23 cellular contexts compared by ENCODE assay signal in genomic region chr2:71846669-71847291, GRCh38.
A peak's percentile ranks its signal among the peaks of the same experiment; 100 is the strongest.
DNase-seq lines count a peak whose midpoint lies in the region; ATAC-seq and TF ChIP-seq lines count a peak whose summit lies in the region.
"Had no signal": no experiment of that assay in that cellular context is flagged by ENCODE, and none has a peak within 500 bp of the region (broad histone marks: within the 10 kb centered on the region; RNA-seq: fewer than 3 reads in every experiment).

No MANE protein-coding gene starts in this region.

- TF ChIP-seq CTCF in natural killer cell (IDR thresholded peaks at IDR 0.05) = no peak
- TF ChIP-seq CTCF in fibroblast of pulmonary artery (IDR thresholded peaks at IDR 0.05; ENCODE audit: low read length, missing control alignments) = no peak
- no peak for TF ChIP-seq CTCF in smooth muscle cell (IDR thresholded peaks at IDR 0.05; ENCODE audit: borderline replicate concordance, insufficient read depth, poor library complexity, severe bottlenecking)

- no peaks in the 10 kb centered on the region for H3K4me1 ChIP-seq in smooth muscle cell (ENCODE audit: low read depth)

- H3K79me2 ChIP-seq in smooth muscle cell (ENCODE audit: low read depth) = no peaks in the 10 kb centered on the region

- H2AFZ ChIP-seq in smooth muscle cell (ENCODE audit: low read depth) = no peak overlapping the region

- no peak for ATAC-seq in natural killer cell treated with Interleukin-12 subunit alpha and Interleukin-12 subunit beta and Interleukin-15 and Interleukin-18, amount 100 ng/mL, for 72 hours
- ATAC-seq in natural killer cell (no peak), HG03342 (IDR thresholded peaks at IDR 0.05; ENCODE audit: unreplicated experiment) (no peak)
- ATAC-seq in effector memory CD8-positive, alpha-beta T cell (replicated peaks) = no peak
- ATAC-seq: A549, WTC11 had no signal

- peak; percentile 20 for DNase-seq in natural killer cell treated with Interleukin-12 subunit alpha and Interleukin-12 subunit beta and Interleukin-15 and Interleukin-18, amount 100 ng/mL, for 72 hours (ENCODE audit: low spot score)
- no peak for DNase-seq in natural killer cell
- peak; percentile 33 for DNase-seq in astrocyte of the hippocampus (ENCODE audit: low read depth, low spot score)
- peak; percentile 53 for DNase-seq in fibroblast of pulmonary artery (ENCODE audit: low read depth)
- no peak for DNase-seq in T1000 (lab: John Stamatoyannopoulos, UW)
- no peak for DNase-seq in smooth muscle cell (lab: John Stamatoyannopoulos, UW; ENCODE audit: unreplicated experiment)
- DNase-seq in effector memory CD8-positive, alpha-beta T cell = no peak
- DNase-seq: CD4-positive, CD25-positive, alpha-beta regulatory T cell; central memory CD4-positive, alpha-beta T cell; DMS79; effector CD8-positive, alpha-beta T cell; gastrocnemius medialis; left ventricle myocardium inferior; NCI-H2081; NCI-H510A; Right ventricle myocardium superior had no signal

- H3K4me2 ChIP-seq in smooth muscle cell = no peak overlapping the region
- H3K4me2 ChIP-seq: A549 had no signal

- no peaks in the 10 kb centered on the region for H3K27me3 ChIP-seq in smooth muscle cell (ENCODE audit: low read depth)
- H3K27me3 ChIP-seq: gastrocnemius medialis had no signal

- H3F3A ChIP-seq in smooth muscle cell (ENCODE audit: low read depth) = no peaks in the 10 kb centered on the region

- H3K36me3 ChIP-seq in smooth muscle cell (ENCODE audit: low read depth) = no peaks in the 10 kb centered on the region
- H3K36me3 ChIP-seq: gastrocnemius medialis, left ventricle myocardium inferior, thoracic aorta had no signal

- H3K27me3 Mint-ChIP-seq in natural killer cell treated with Interleukin-12 subunit alpha and Interleukin-12 subunit beta and Interleukin-15 and Interleukin-18, amount 100 ng/mL, for 72 hours = peaks cover 13 to 17% of the 10 kb centered on the region in 2 donors
- H3K27me3 Mint-ChIP-seq in natural killer cell (ENCODE audit: low read depth in 2 of 2) = peaks cover 0 to 6% of the 10 kb centered on the region in 2 donors
- H3K27me3 Mint-ChIP-seq in effector memory CD8-positive, alpha-beta T cell = peaks cover 11 to 14% of the 10 kb centered on the region in 2 donors

- H3K36me3 Mint-ChIP-seq in natural killer cell treated with Interleukin-12 subunit alpha and Interleukin-12 subunit beta and Interleukin-15 and Interleukin-18, amount 100 ng/mL, for 72 hours = no peaks in the 10 kb centered on the region
- H3K36me3 Mint-ChIP-seq in natural killer cell = no peaks in the 10 kb centered on the region
- no peaks in the 10 kb centered on the region for H3K36me3 Mint-ChIP-seq in effector memory CD8-positive, alpha-beta T cell (ENCODE audit: insufficient read depth)
- H3K36me3 Mint-ChIP-seq: activated naive CD8-positive, alpha-beta T cell; CD4-positive, CD25-positive, alpha-beta regulatory T cell; IgD-negative memory B cell; WTC11 had no signal

- H3K4me3 ChIP-seq in fibroblast of pulmonary artery (replicated peaks; ENCODE audit: low read depth, low read length) (no peak overlapping the region), smooth muscle cell (no peak overlapping the region)
- H3K4me3 ChIP-seq: A549, gastrocnemius medialis, left ventricle myocardium inferior, thoracic aorta had no signal

- intact Hi-C loops in natural killer cell (cut with micrococcal nuclease) = no loop called here

- no peaks in the 10 kb centered on the region for H3K9me3 Mint-ChIP-seq in natural killer cell treated with Interleukin-12 subunit alpha and Interleukin-12 subunit beta and Interleukin-15 and Interleukin-18, amount 100 ng/mL, for 72 hours
- H3K9me3 Mint-ChIP-seq in natural killer cell = peaks cover 0 to 3% of the 10 kb centered on the region in 2 donors
- no peaks in the 10 kb centered on the region for H3K9me3 Mint-ChIP-seq in effector memory CD8-positive, alpha-beta T cell
- H3K9me3 Mint-ChIP-seq: T-helper 1 cell treated with Interleukin-12 subunit alpha and Interleukin-12 subunit beta and Interleukin-4 antibody, amounts not matched to agents 30 μg/mL and 1 μg/mL, for 36 hours; WTC11 had no signal

- H3K9ac ChIP-seq in smooth muscle cell (ENCODE audit: low read depth) = no peak overlapping the region

- H3K4me1 Mint-ChIP-seq in natural killer cell treated with Interleukin-12 subunit alpha and Interleukin-12 subunit beta and Interleukin-15 and Interleukin-18, amount 100 ng/mL, for 72 hours (ENCODE audit: low read depth in 2 of 2) = no peaks in the 10 kb centered on the region
- no peaks in the 10 kb centered on the region for H3K4me1 Mint-ChIP-seq in natural killer cell
- H3K4me1 Mint-ChIP-seq in effector memory CD8-positive, alpha-beta T cell (ENCODE audit: low read depth in 2 of 2) = no peaks in the 10 kb centered on the region
- H3K4me1 Mint-ChIP-seq: CD4-positive, CD25-positive, alpha-beta regulatory T cell; IgD-negative memory B cell had no signal

- H4K20me1 ChIP-seq in smooth muscle cell (ENCODE audit: low read depth) = no peaks in the 10 kb centered on the region

- H3K4me3 Mint-ChIP-seq in natural killer cell treated with Interleukin-12 subunit alpha and Interleukin-12 subunit beta and Interleukin-15 and Interleukin-18, amount 100 ng/mL, for 72 hours = no peak overlapping the region
- H3K4me3 Mint-ChIP-seq in natural killer cell = no peak overlapping the region
- no peak overlapping the region for H3K4me3 Mint-ChIP-seq in effector memory CD8-positive, alpha-beta T cell
- H3K4me3 Mint-ChIP-seq: activated naive CD8-positive, alpha-beta T cell; CD4-positive, CD25-positive, alpha-beta regulatory T cell; T-helper 1 cell treated with Interleukin-12 subunit alpha and Interleukin-12 subunit beta and Interleukin-4 antibody, amounts not matched to agents 30 μg/mL and 1 μg/mL, for 36 hours; WTC11 had no signal

- no peaks in the 10 kb centered on the region for H3K9me3 ChIP-seq in smooth muscle cell (replicated peaks; ENCODE audit: low read depth)
- H3K9me3 ChIP-seq: A549, gastrocnemius medialis, left ventricle myocardium inferior, thoracic aorta had no signal

- whole genome bisulfite sequencing in smooth muscle cell (ENCODE audit: low lambda C conversion rate) = 78% methylated on average over 3 of the region's 3 CpGs

- H3K27ac ChIP-seq in smooth muscle cell (ENCODE audit: low read depth) = no peak overlapping the region
- H3K27ac ChIP-seq: A549, gastrocnemius medialis, left ventricle myocardium inferior, thoracic aorta had no signal

- no peak overlapping the region for H3K27ac Mint-ChIP-seq in natural killer cell treated with Interleukin-12 subunit alpha and Interleukin-12 subunit beta and Interleukin-15 and Interleukin-18, amount 100 ng/mL, for 72 hours
- H3K27ac Mint-ChIP-seq in natural killer cell = no peak overlapping the region
- H3K27ac Mint-ChIP-seq in effector memory CD8-positive, alpha-beta T cell = no peak overlapping the region
- H3K27ac Mint-ChIP-seq: activated naive CD8-positive, alpha-beta T cell; CD4-positive, CD25-positive, alpha-beta regulatory T cell; IgD-negative memory B cell; T-helper 1 cell treated with Interleukin-12 subunit alpha and Interleukin-12 subunit beta and Interleukin-4 antibody, amounts not matched to agents 30 μg/mL and 1 μg/mL, for 36 hours; WTC11 had no signal

Comparison
In these comparisons a context has a peak if more than half of its experiments do, and no peak if none do; other contexts are left out.
1. DNase-seq: peak in natural killer cell treated with Interleukin-12 subunit alpha and Interleukin-12 subunit beta and Interleukin-15 and Interleukin-18, amount 100 ng/mL, for 72 hours (single experiment), astrocyte of the hippocampus (single experiment) and fibroblast of pulmonary artery (single experiment); none in natural killer cell (single experiment), T1000 (single experiment), smooth muscle cell (single experiment) and effector memory CD8-positive, alpha-beta T cell (0 of 3).